ENCODE assay signal across 16 cellular contexts in the genomic region with DNA sequence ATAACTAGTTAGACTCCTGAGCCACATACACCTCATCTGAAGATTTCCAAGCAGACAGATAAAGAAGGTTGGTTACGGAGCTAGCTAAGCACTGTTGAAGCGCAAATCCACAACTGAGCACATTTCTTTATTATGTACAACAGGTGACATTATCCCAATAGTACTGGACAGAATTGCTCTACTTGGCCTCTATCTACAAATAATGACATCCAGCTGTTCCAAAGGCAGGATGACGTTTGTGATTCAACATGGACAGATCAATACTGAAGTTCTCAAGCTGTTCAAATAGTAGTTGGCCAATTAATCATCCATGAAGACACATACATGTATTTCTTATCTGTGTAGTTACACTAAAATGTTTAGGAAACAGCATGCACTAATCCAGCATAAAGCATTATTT.
"Had no signal": no experiment of that assay in that cellular context is flagged by ENCODE, and none has a peak within 500 bp of the region (broad histone marks: within the 10 kb centered on the region; RNA-seq: fewer than 3 reads in every experiment).

No MANE protein-coding gene starts in this region.

- H3K27me3 ChIP-seq: dorsolateral prefrontal cortex, hepatocyte, sigmoid colon, suprapubic skin had no signal

- H3K4me3 ChIP-seq: dorsolateral prefrontal cortex, hepatocyte, lung, psoas muscle, sigmoid colon, suprapubic skin had no signal

- H3K9me3 ChIP-seq: psoas muscle, sigmoid colon, suprapubic skin had no signal

- DNase-seq: activated CD4-positive, alpha-beta T cell treated with anti-CD3 and anti-CD28 coated beads, Interleukin-2, amount 50 U/mL, for 4 hours; activated effector memory CD4-positive, alpha-beta T cell treated with Interleukin-2 at 50 U/mL for 16 hours; activated T-cell treated with anti-CD3 and anti-CD28 coated beads, Interleukin-2, amount 50 U/mL, for 24 hours; dorsolateral prefrontal cortex; naive thymus-derived CD8-positive, alpha-beta T cell; nucleus accumbens; psoas muscle; sigmoid colon; stimulated activated CD4-positive, alpha-beta T cell treated with anti-CD3 and anti-CD28 coated beads, Interleukin-12 subunit alpha, Interleukin-12 subunit beta, amount 100 ng/mL, for 4 hours; stimulated activated CD8-positive, alpha-beta memory T cell treated with anti-CD3 and anti-CD28 coated beads, Interleukin-4, amount 100 ng/mL, for 48 hours; stimulated activated naive CD8-positive, alpha-beta T cell treated with anti-CD3 and anti-CD28 coated beads, Interleukin-15, Interleukin-2, amounts not matched to agents 100 U/mL and 50 U/mL, for 24 hours; T-helper 17 cell had no signal

- H3K36me3 ChIP-seq: sigmoid colon, suprapubic skin had no signal

- ATAC-seq: activated CD4-positive, CD25-positive, alpha-beta regulatory T cell treated with anti-CD3 and anti-CD28 coated beads, Interleukin-2, amount 50 U/mL, for 24 hours; naive thymus-derived CD8-positive, alpha-beta T cell; psoas muscle; stimulated activated naive CD8-positive, alpha-beta T cell treated with anti-CD3 and anti-CD28 coated beads, Interleukin-15, Interleukin-2, amounts not matched to agents 100 U/mL and 50 U/mL, for 24 hours; T-helper 17 cell had no signal

- H3K27ac ChIP-seq: dorsolateral prefrontal cortex, hepatocyte, psoas muscle, suprapubic skin had no signal
